Comparison of ENCODE assay signal across 1 cellular context in genomic region chr12:66235626-66236281, GRCh38.
TF ChIP-seq lines count a peak whose summit lies in the region.

No MANE protein-coding gene starts in this region.

TF ChIP-seq in K562, 482 proteins besides CTCF, POLR2A, EP300 and RAD21 (continued from another document):
- TF ChIP-seq PKNOX1 (IDR thresholded peaks at IDR 0.05), result no peak
- peak; percentile 61 for TF ChIP-seq CBX8 (IDR thresholded peaks at IDR 0.05; ENCODE audit: borderline replicate concordance, extremely low read depth, low read depth, low read length, poor library complexity, severe bottlenecking)
- no peak for TF ChIP-seq TEAD1 (CRISPR knock-in tag; IDR thresholded peaks at IDR 0.05)
- TF ChIP-seq ZBTB11 (CRISPR knock-in tag; IDR thresholded peaks at IDR 0.05), result no peak
- no peak for TF ChIP-seq ZNF449 (CRISPR knock-in tag; IDR thresholded peaks at IDR 0.05)
